In genomic region chr1:21174638-21175323, GRCh38 we compare ENCODE assay signal across 1 cellular context.
TF ChIP-seq lines count a peak whose summit lies in the region.

No MANE protein-coding gene starts in this region.

TF ChIP-seq in K562, 482 proteins besides CTCF, POLR2A, EP300 and RAD21 (continued from another document and continues in another):
- TF ChIP-seq, protein P1, sequence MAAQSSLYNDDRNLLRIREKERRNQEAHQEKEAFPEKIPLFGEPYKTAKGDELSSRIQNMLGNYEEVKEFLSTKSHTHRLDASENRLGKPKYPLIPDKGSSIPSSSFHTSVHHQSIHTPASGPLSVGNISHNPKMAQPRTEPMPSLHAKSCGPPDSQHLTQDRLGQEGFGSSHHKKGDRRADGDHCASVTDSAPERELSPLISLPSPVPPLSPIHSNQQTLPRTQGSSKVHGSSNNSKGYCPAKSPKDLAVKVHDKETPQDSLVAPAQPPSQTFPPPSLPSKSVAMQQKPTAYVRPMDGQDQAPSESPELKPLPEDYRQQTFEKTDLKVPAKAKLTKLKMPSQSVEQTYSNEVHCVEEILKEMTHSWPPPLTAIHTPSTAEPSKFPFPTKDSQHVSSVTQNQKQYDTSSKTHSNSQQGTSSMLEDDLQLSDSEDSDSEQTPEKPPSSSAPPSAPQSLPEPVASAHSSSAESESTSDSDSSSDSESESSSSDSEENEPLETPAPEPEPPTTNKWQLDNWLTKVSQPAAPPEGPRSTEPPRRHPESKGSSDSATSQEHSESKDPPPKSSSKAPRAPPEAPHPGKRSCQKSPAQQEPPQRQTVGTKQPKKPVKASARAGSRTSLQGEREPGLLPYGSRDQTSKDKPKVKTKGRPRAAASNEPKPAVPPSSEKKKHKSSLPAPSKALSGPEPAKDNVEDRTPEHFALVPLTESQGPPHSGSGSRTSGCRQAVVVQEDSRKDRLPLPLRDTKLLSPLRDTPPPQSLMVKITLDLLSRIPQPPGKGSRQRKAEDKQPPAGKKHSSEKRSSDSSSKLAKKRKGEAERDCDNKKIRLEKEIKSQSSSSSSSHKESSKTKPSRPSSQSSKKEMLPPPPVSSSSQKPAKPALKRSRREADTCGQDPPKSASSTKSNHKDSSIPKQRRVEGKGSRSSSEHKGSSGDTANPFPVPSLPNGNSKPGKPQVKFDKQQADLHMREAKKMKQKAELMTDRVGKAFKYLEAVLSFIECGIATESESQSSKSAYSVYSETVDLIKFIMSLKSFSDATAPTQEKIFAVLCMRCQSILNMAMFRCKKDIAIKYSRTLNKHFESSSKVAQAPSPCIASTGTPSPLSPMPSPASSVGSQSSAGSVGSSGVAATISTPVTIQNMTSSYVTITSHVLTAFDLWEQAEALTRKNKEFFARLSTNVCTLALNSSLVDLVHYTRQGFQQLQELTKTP (IDR thresholded peaks at IDR 0.05; ENCODE audit: low read depth in 1 of 2, partially characterized antibody in 2 of 2): no peak
- TF ChIP-seq ZBTB17 (CRISPR knock-in tag; IDR thresholded peaks at IDR 0.05): no peak
- no peak for TF ChIP-seq U2AF2 (optimal IDR thresholded peaks at IDR 0.05; ENCODE audit: low read depth, low read length)
- no peak for TF ChIP-seq MTA1 (IDR thresholded peaks at IDR 0.05; ENCODE audit: borderline replicate concordance)
- TF ChIP-seq PTRF (tag; IDR thresholded peaks at IDR 0.05): 0 out of 2 replicates have a peak, but pooled peaks have one; percentile 8
- TF ChIP-seq ZBTB33 (CRISPR knock-in tag; IDR thresholded peaks at IDR 0.05): no peak
- no peak for TF ChIP-seq ZBTB49 (CRISPR knock-in tag; IDR thresholded peaks at IDR 0.05; ENCODE audit: borderline replicate concordance)
- TF ChIP-seq DPF2 (IDR thresholded peaks at IDR 0.05): no peak
- peak; percentile 84 to 86 for TF ChIP-seq KDM1A (IDR thresholded peaks at IDR 0.05)
- TF ChIP-seq SOX6 (IDR thresholded peaks at IDR 0.05): no peak
- no peak for TF ChIP-seq ZBTB8A (IDR thresholded peaks at IDR 0.05; ENCODE audit: partially characterized antibody)
- no peak for TF ChIP-seq NFIC (IDR thresholded peaks at IDR 0.05)
- TF ChIP-seq ZNF24 (IDR thresholded peaks at IDR 0.05): no peak
- TF ChIP-seq, protein P2, sequence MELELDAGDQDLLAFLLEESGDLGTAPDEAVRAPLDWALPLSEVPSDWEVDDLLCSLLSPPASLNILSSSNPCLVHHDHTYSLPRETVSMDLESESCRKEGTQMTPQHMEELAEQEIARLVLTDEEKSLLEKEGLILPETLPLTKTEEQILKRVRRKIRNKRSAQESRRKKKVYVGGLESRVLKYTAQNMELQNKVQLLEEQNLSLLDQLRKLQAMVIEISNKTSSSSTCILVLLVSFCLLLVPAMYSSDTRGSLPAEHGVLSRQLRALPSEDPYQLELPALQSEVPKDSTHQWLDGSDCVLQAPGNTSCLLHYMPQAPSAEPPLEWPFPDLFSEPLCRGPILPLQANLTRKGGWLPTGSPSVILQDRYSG (tag; conservative IDR thresholded peaks at IDR 0.05; ENCODE audit: low read depth): no peak
- TF ChIP-seq ILK (tag; IDR thresholded peaks at IDR 0.05; ENCODE audit: borderline replicate concordance, low read depth): no peak
- TF ChIP-seq RNF219 (CRISPR knock-in tag; IDR thresholded peaks at IDR 0.05): no peak
- TF ChIP-seq NCOA6 (IDR thresholded peaks at IDR 0.05): no peak
- TF ChIP-seq ELF2 (CRISPR knock-in tag; IDR thresholded peaks at IDR 0.05): no peak
- TF ChIP-seq ZEB2 (IDR thresholded peaks at IDR 0.05): 0 out of 2 replicates have a peak, but pooled peaks have one; percentile 18
- no peak for TF ChIP-seq TOE1 (IDR thresholded peaks at IDR 0.05; ENCODE audit: borderline replicate concordance)
- no peak for TF ChIP-seq TOE1 (CRISPR knock-in tag; IDR thresholded peaks at IDR 0.05; ENCODE audit: borderline replicate concordance, low read depth)
- TF ChIP-seq TAF1 (IDR thresholded peaks at IDR 0.05; ENCODE audit: control insufficient read depth, extremely low read depth, insufficient read depth, low read length, severe bottlenecking): no peak
- TF ChIP-seq NCOR1 (IDR thresholded peaks at IDR 0.05): no peak
- no peak for TF ChIP-seq ZNF75A (CRISPR knock-in tag; IDR thresholded peaks at IDR 0.05)
- no peak for TF ChIP-seq SP2 (IDR thresholded peaks at IDR 0.05; ENCODE audit: extremely low read depth, low read depth, low read length, poor library complexity, severe bottlenecking)
- TF ChIP-seq RBBP5 (IDR thresholded peaks at IDR 0.05; ENCODE audit: borderline replicate concordance, insufficient read depth, low read length, poor library complexity, severe bottlenecking): no peak
- TF ChIP-seq RFX5 (IDR thresholded peaks at IDR 0.05; ENCODE audit: low read depth, low read length): no peak
- TF ChIP-seq, protein P3, sequence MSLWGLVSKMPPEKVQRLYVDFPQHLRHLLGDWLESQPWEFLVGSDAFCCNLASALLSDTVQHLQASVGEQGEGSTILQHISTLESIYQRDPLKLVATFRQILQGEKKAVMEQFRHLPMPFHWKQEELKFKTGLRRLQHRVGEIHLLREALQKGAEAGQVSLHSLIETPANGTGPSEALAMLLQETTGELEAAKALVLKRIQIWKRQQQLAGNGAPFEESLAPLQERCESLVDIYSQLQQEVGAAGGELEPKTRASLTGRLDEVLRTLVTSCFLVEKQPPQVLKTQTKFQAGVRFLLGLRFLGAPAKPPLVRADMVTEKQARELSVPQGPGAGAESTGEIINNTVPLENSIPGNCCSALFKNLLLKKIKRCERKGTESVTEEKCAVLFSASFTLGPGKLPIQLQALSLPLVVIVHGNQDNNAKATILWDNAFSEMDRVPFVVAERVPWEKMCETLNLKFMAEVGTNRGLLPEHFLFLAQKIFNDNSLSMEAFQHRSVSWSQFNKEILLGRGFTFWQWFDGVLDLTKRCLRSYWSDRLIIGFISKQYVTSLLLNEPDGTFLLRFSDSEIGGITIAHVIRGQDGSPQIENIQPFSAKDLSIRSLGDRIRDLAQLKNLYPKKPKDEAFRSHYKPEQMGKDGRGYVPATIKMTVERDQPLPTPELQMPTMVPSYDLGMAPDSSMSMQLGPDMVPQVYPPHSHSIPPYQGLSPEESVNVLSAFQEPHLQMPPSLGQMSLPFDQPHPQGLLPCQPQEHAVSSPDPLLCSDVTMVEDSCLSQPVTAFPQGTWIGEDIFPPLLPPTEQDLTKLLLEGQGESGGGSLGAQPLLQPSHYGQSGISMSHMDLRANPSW (CRISPR knock-in tag; IDR thresholded peaks at IDR 0.05): no peak
- no peak for TF ChIP-seq NRF1 (conservative IDR thresholded peaks at IDR 0.05 in 1 of 2, IDR thresholded peaks at IDR 0.05 in 1 of 2)
- TF ChIP-seq EGR1 (conservative IDR thresholded peaks at IDR 0.05): no peak
- no peak for TF ChIP-seq ELF4 (CRISPR knock-in tag; IDR thresholded peaks at IDR 0.05)
- TF ChIP-seq ZNF589 (CRISPR knock-in tag; IDR thresholded peaks at IDR 0.05; ENCODE audit: low read depth): no peak
- TF ChIP-seq SAP30 (IDR thresholded peaks at IDR 0.05; ENCODE audit: borderline replicate concordance, insufficient read depth, low read depth, low read length, poor library complexity, severe bottlenecking): no peak
- no peak for TF ChIP-seq FOXA3 (CRISPR knock-in tag; conservative IDR thresholded peaks at IDR 0.05 in 1 of 2, IDR thresholded peaks at IDR 0.05 in 1 of 2)
- TF ChIP-seq CEBPG (CRISPR knock-in tag; IDR thresholded peaks at IDR 0.05): peak; percentile 55; the same call in 1 of the 2 replicates
- TF ChIP-seq CEBPG (tag; conservative IDR thresholded peaks at IDR 0.05 in 1 of 2, IDR thresholded peaks at IDR 0.05 in 1 of 2): peak; percentile 35 to 82; a peak in 3 of 4 replicates
- no peak for TF ChIP-seq BRCA1 (IDR thresholded peaks at IDR 0.05)
- no peak for TF ChIP-seq BRCA1 (CRISPR knock-in tag; IDR thresholded peaks at IDR 0.05)
- no peak for TF ChIP-seq ZNF76 (CRISPR knock-in tag; IDR thresholded peaks at IDR 0.05; ENCODE audit: borderline replicate concordance)
- TF ChIP-seq, protein P4, sequence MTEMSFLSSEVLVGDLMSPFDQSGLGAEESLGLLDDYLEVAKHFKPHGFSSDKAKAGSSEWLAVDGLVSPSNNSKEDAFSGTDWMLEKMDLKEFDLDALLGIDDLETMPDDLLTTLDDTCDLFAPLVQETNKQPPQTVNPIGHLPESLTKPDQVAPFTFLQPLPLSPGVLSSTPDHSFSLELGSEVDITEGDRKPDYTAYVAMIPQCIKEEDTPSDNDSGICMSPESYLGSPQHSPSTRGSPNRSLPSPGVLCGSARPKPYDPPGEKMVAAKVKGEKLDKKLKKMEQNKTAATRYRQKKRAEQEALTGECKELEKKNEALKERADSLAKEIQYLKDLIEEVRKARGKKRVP (CRISPR knock-in tag; IDR thresholded peaks at IDR 0.05): 0 out of 2 replicates have a peak, but pooled peaks have one; percentile 33
- TF ChIP-seq, protein P5, sequence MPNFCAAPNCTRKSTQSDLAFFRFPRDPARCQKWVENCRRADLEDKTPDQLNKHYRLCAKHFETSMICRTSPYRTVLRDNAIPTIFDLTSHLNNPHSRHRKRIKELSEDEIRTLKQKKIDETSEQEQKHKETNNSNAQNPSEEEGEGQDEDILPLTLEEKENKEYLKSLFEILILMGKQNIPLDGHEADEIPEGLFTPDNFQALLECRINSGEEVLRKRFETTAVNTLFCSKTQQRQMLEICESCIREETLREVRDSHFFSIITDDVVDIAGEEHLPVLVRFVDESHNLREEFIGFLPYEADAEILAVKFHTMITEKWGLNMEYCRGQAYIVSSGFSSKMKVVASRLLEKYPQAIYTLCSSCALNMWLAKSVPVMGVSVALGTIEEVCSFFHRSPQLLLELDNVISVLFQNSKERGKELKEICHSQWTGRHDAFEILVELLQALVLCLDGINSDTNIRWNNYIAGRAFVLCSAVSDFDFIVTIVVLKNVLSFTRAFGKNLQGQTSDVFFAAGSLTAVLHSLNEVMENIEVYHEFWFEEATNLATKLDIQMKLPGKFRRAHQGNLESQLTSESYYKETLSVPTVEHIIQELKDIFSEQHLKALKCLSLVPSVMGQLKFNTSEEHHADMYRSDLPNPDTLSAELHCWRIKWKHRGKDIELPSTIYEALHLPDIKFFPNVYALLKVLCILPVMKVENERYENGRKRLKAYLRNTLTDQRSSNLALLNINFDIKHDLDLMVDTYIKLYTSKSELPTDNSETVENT (CRISPR knock-in tag; IDR thresholded peaks at IDR 0.05): no peak
- TF ChIP-seq MCM5 (IDR thresholded peaks at IDR 0.05; ENCODE audit: low read depth): no peak
- no peak for TF ChIP-seq ZNF79 (CRISPR knock-in tag; IDR thresholded peaks at IDR 0.05; ENCODE audit: low read depth)
- TF ChIP-seq ZNF584 (CRISPR knock-in tag; IDR thresholded peaks at IDR 0.05; ENCODE audit: low read depth): no peak
- TF ChIP-seq ZC3H11A (IDR thresholded peaks at IDR 0.05; ENCODE audit: low read depth, low read length): no peak
- TF ChIP-seq SMARCC2 (IDR thresholded peaks at IDR 0.05; ENCODE audit: low read depth): peak; percentile 19; the same call in 1 of the 2 replicates
- no peak for TF ChIP-seq BRF1 (IDR thresholded peaks at IDR 0.05; ENCODE audit: borderline replicate concordance, extremely low read depth, insufficient read length)
- no peak for TF ChIP-seq TCF15 (CRISPR knock-in tag; IDR thresholded peaks at IDR 0.05)
- TF ChIP-seq, protein P6, sequence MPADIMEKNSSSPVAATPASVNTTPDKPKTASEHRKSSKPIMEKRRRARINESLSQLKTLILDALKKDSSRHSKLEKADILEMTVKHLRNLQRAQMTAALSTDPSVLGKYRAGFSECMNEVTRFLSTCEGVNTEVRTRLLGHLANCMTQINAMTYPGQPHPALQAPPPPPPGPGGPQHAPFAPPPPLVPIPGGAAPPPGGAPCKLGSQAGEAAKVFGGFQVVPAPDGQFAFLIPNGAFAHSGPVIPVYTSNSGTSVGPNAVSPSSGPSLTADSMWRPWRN (IDR thresholded peaks at IDR 0.05; ENCODE audit: low read depth): no peak
- TF ChIP-seq TCF7 (IDR thresholded peaks at IDR 0.05; ENCODE audit: borderline replicate concordance): no peak
- no peak for TF ChIP-seq THRAP3 (IDR thresholded peaks at IDR 0.05; ENCODE audit: borderline replicate concordance)
